Comparison of ENCODE assay signal across 24 cellular contexts in genomic region chr4:31114821-31115220, GRCh38.
"Had no signal": no experiment of that assay in that cellular context is flagged by ENCODE, and none has a peak within 500 bp of the region (broad histone marks: within the 10 kb centered on the region; RNA-seq: fewer than 3 reads in every experiment).

No MANE protein-coding gene starts in this region.

- H3K27ac ChIP-seq: SK-N-MC had no signal

- H3K4me1 Mint-ChIP-seq: activated B cell treated with CpG ODN at 0.5 μM for 24 hours; activated CD4-positive, alpha-beta T cell treated with anti-CD3 and anti-CD28 coated beads, Interleukin-2, amount 10 ng/mL, durations not matched to agents 7 days and 5 days; T-cell had no signal

- FAIRE-seq: bronchial epithelial cell had no signal

- H3K36me3 Mint-ChIP-seq: activated CD4-positive, alpha-beta memory T cell treated with anti-CD3 and anti-CD28 coated beads for 36 hours; activated naive CD8-positive, alpha-beta T cell; T-cell had no signal

- H3K4me3 ChIP-seq: SK-N-MC had no signal

- H3K4me3 Mint-ChIP-seq: activated B cell treated with CpG ODN at 0.5 μM for 24 hours; activated CD4-positive, alpha-beta memory T cell treated with anti-CD3 and anti-CD28 coated beads for 36 hours; activated CD4-positive, alpha-beta T cell treated with anti-CD3 and anti-CD28 coated beads, Interleukin-2, amount 10 ng/mL, durations not matched to agents 7 days and 5 days; activated naive CD4-positive, alpha-beta T cell treated with anti-CD3 and anti-CD28 coated beads for 36 hours; activated naive CD8-positive, alpha-beta T cell; activated T-cell treated with anti-CD3 and anti-CD28 coated beads, Interleukin-2, amount 50 U/mL, for 4 hours; T-cell had no signal

- ATAC-seq: activated T-cell treated with anti-CD3 and anti-CD28 coated beads, Interleukin-2, amount 50 U/mL, for 4 hours; PC-3; T-cell had no signal

- H3K27ac Mint-ChIP-seq: activated B cell treated with CpG ODN at 0.5 μM for 24 hours; activated CD4-positive, alpha-beta memory T cell treated with anti-CD3 and anti-CD28 coated beads for 36 hours; activated CD4-positive, alpha-beta T cell treated with anti-CD3 and anti-CD28 coated beads, Interleukin-2, amount 10 ng/mL, durations not matched to agents 7 days and 5 days; activated naive CD4-positive, alpha-beta T cell treated with anti-CD3 and anti-CD28 coated beads for 36 hours; activated naive CD8-positive, alpha-beta T cell; T-cell had no signal

- H3K9me3 Mint-ChIP-seq: activated CD4-positive, alpha-beta memory T cell treated with anti-CD3 and anti-CD28 coated beads for 36 hours; activated CD4-positive, alpha-beta T cell treated with anti-CD3 and anti-CD28 coated beads, Interleukin-2, amount 10 ng/mL, durations not matched to agents 7 days and 5 days; activated T-cell treated with anti-CD3 and anti-CD28 coated beads, Interleukin-2, amount 50 U/mL, for 4 hours had no signal

- DNase-seq: activated B cell treated with CpG ODN at 0.5 μM for 24 hours; activated CD4-positive, alpha-beta memory T cell treated with anti-CD3 and anti-CD28 coated beads for 36 hours; activated CD4-positive, alpha-beta T cell treated with anti-CD3 and anti-CD28 coated beads, Interleukin-2, amount 10 ng/mL, durations not matched to agents 7 days and 5 days; activated CD8-positive, alpha-beta memory T cell treated with anti-CD3 and anti-CD28 coated beads for 24 hours; activated gamma-delta T cell; activated naive CD4-positive, alpha-beta T cell treated with anti-CD3 and anti-CD28 coated beads for 36 hours; activated T-cell treated with anti-CD3 and anti-CD28 coated beads, Interleukin-2, amount 50 U/mL, for 4 hours; central memory CD4-positive, alpha-beta T cell; Karpas-422; MM.1S; NCI-H1105 treated with DMSO at 0.1 percent for 48 hours; NCI-H1436 treated with DMSO at 0.1 percent for 48 hours; NCI-H187; NCI-H2081 treated with DMSO at 0.1 percent for 48 hours; NCI-H446; NCI-H524; PC-3; SIG-M5; T-cell; T-helper 2 cell; T1000 had no signal

- H3K27me3 Mint-ChIP-seq: activated B cell treated with CpG ODN at 0.5 μM for 24 hours; activated CD4-positive, alpha-beta memory T cell treated with anti-CD3 and anti-CD28 coated beads for 36 hours; activated CD4-positive, alpha-beta T cell treated with anti-CD3 and anti-CD28 coated beads, Interleukin-2, amount 10 ng/mL, durations not matched to agents 7 days and 5 days; activated naive CD8-positive, alpha-beta T cell; T-cell had no signal
